In the genomic region with DNA sequence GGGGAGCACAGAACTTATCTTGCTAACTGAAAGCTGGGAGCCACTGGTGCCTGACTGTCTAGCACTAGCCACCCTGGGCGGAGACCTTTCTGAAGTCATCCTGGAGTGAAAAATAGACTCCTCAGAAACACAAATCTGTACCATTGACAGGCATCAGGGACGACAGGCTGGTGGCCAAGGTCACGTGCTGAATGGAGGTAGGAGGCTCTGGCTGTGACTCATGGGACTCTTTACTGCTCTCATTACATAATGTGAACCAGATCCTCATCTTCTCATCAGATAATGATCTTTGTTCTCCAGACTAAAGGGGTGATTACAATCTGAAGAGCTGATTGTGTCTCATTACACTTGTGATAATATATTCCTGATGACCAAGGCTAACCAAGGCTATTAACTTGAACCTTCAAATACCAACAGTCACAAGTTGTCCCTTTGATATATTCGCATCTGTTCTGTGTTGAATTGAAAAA, we compare ENCODE assay signal across 21 cellular contexts.
A peak's percentile ranks its signal among the peaks of the same experiment; 100 is the strongest.
DNase-seq lines count a peak whose midpoint lies in the region; ATAC-seq, FAIRE-seq and TF ChIP-seq lines count a peak whose summit lies in the region.
"Had no signal": no experiment of that assay in that cellular context is flagged by ENCODE, and none has a peak within 500 bp of the region (broad histone marks: within the 10 kb centered on the region; RNA-seq: fewer than 3 reads in every experiment).

No MANE protein-coding gene starts in this region.

- H3K9me3 ChIP-seq in right cardiac atrium (ENCODE audit: control insufficient read depth, low read length), result peaks cover 9% of the 10 kb centered on the region
- 0 out of 2 replicates have a peak, but pooled peaks cover 2% of the 10 kb centered on the region for H3K9me3 ChIP-seq in MG63
- H3K9me3 ChIP-seq in kidney (ENCODE audit: control insufficient read depth in 1 of 2, low read length in 2 of 2), result no peaks in the 10 kb centered on the region
- H3K9me3 ChIP-seq: A549, left lung, right lobe of liver had no signal

- DNase-seq in right cardiac atrium (no peak), left cardiac atrium (no peak), MG63 (peak; percentile 34), foreskin keratinocyte (no peak), SIG-M5 treated with dmso at 0.1 percent for 504 hours (lab: John Stamatoyannopoulos, UW; ENCODE audit: unreplicated experiment) (no peak), kidney (no peak), hepatic stellate cell (ENCODE audit: low spot score) (no peak)
- DNase-seq in activated CD8-positive, alpha-beta memory T cell treated with anti-CD3 and anti-CD28 coated beads, Interleukin-2, amount 10 ng/mL, durations not matched to agents 7 days and 5 days, result no peak
- DNase-seq: activated CD4-positive, alpha-beta T cell treated with anti-CD3 and anti-CD28 coated beads, Interleukin-2, amount 10 ng/mL, durations not matched to agents 7 days and 5 days; amniotic stem cell; COR-L47; heart left ventricle; left lung; MV-4-11; NCI-H2171; right lobe of liver; stimulated activated CD4-positive, alpha-beta T cell treated with anti-CD3 and anti-CD28 coated beads, Interleukin-4, amount 100 ng/mL, for 4 hours; T-helper 9 cell had no signal

- H3K36me3 Mint-ChIP-seq in activated CD8-positive, alpha-beta memory T cell treated with anti-CD3 and anti-CD28 coated beads, Interleukin-2, amount 10 ng/mL, durations not matched to agents 7 days and 5 days, result no peaks in the 10 kb centered on the region

- H3K9ac ChIP-seq in kidney (ENCODE audit: low read length in 2 of 2), result no peak overlapping the region

- H3K36me3 ChIP-seq in MG63, result peaks cover 1% of the 10 kb centered on the region; the same call in 1 of the 2 replicates
- no peaks in the 10 kb centered on the region for H3K36me3 ChIP-seq in kidney (ENCODE audit: control insufficient read depth in 1 of 2, insufficient read depth in 2 of 2, low read length in 2 of 2)
- H3K36me3 ChIP-seq: heart left ventricle, left lung, right lobe of liver had no signal

- no peak for FAIRE-seq in kidney (lab: Jason Lieb, UNC)
- FAIRE-seq: A549, urothelium cell line had no signal

- H3K27me3 Mint-ChIP-seq in activated CD8-positive, alpha-beta memory T cell treated with anti-CD3 and anti-CD28 coated beads, Interleukin-2, amount 10 ng/mL, durations not matched to agents 7 days and 5 days, result no peaks in the 10 kb centered on the region
- H3K27me3 Mint-ChIP-seq: activated CD4-positive, alpha-beta T cell treated with anti-CD3 and anti-CD28 coated beads, Interleukin-2, amount 10 ng/mL, durations not matched to agents 7 days and 5 days had no signal

- WGBS in right cardiac atrium, result 66% methylated on average over 4 of the region's 4 CpGs

- intact Hi-C loops in right cardiac atrium (cut with DNase I), result loop anchor here in 1 of 4 donors (5.0 kb wide), 1 partner anchor 43 kb away; no protein-coding TSS in a partner anchor
- intact Hi-C loops in left cardiac atrium (cut with DNase I), result no loop called here
- intact Hi-C loops in kidney (cut with DNase I), result no loop called here

- H3K4me3 Mint-ChIP-seq in activated CD8-positive, alpha-beta memory T cell treated with anti-CD3 and anti-CD28 coated beads, Interleukin-2, amount 10 ng/mL, durations not matched to agents 7 days and 5 days, result no peak overlapping the region
- H3K4me3 Mint-ChIP-seq: activated CD4-positive, alpha-beta T cell treated with anti-CD3 and anti-CD28 coated beads, Interleukin-2, amount 10 ng/mL, durations not matched to agents 7 days and 5 days had no signal

- H3K27me3 ChIP-seq in right cardiac atrium (ENCODE audit: control insufficient read depth, insufficient read depth) (no peaks in the 10 kb centered on the region), MG63 (no peaks in the 10 kb centered on the region), foreskin keratinocyte (no peaks in the 10 kb centered on the region)
- H3K27me3 ChIP-seq: heart left ventricle, left lung, right lobe of liver had no signal

- no peaks in the 10 kb centered on the region for H3K4me1 Mint-ChIP-seq in activated CD8-positive, alpha-beta memory T cell treated with anti-CD3 and anti-CD28 coated beads, Interleukin-2, amount 10 ng/mL, durations not matched to agents 7 days and 5 days
- H3K4me1 Mint-ChIP-seq: activated CD4-positive, alpha-beta T cell treated with anti-CD3 and anti-CD28 coated beads, Interleukin-2, amount 10 ng/mL, durations not matched to agents 7 days and 5 days had no signal

- H3K27ac ChIP-seq in right cardiac atrium (ENCODE audit: low read length) (peak overlapping the region; percentile 62), foreskin keratinocyte (no peak overlapping the region), kidney (ENCODE audit: low read depth in 2 of 2, low read length in 2 of 2) (no peak overlapping the region)
- H3K27ac ChIP-seq: A549, epithelial cell of prostate, heart left ventricle, left lung, right lobe of liver had no signal

- CTCF ChIA-PET in activated CD8-positive, alpha-beta memory T cell treated with anti-CD3 and anti-CD28 coated beads, Interleukin-2, amount 10 ng/mL, durations not matched to agents 7 days and 5 days (lab: Charles Lee), result no interaction called here

- H3K4me3 ChIP-seq in right cardiac atrium (ENCODE audit: low read length) (no peak overlapping the region), MG63 (no peak overlapping the region), kidney (ENCODE audit: low read length in 2 of 2) (no peak overlapping the region)
- H3K4me3 ChIP-seq: A549, heart left ventricle, left lung, right lobe of liver had no signal

- no peak overlapping the region for H3K27ac Mint-ChIP-seq in activated CD8-positive, alpha-beta memory T cell treated with anti-CD3 and anti-CD28 coated beads, Interleukin-2, amount 10 ng/mL, durations not matched to agents 7 days and 5 days
- H3K27ac Mint-ChIP-seq: activated CD4-positive, alpha-beta T cell treated with anti-CD3 and anti-CD28 coated beads, Interleukin-2, amount 10 ng/mL, durations not matched to agents 7 days and 5 days had no signal

- H3K9me3 Mint-ChIP-seq in activated CD8-positive, alpha-beta memory T cell treated with anti-CD3 and anti-CD28 coated beads, Interleukin-2, amount 10 ng/mL, durations not matched to agents 7 days and 5 days (ENCODE audit: low read depth), result peaks cover 7% of the 10 kb centered on the region
- H3K9me3 Mint-ChIP-seq: activated CD4-positive, alpha-beta T cell treated with anti-CD3 and anti-CD28 coated beads, Interleukin-2, amount 10 ng/mL, durations not matched to agents 7 days and 5 days had no signal

- ATAC-seq in right cardiac atrium (no peak), left cardiac atrium (no peak), foreskin keratinocyte (peak; percentile 63)
- ATAC-seq in activated CD8-positive, alpha-beta memory T cell treated with anti-CD3 and anti-CD28 coated beads, Interleukin-2, amount 10 ng/mL, durations not matched to agents 7 days and 5 days, result no peak
- ATAC-seq: A549, left lung, right lobe of liver had no signal

- TF ChIP-seq CTCF in foreskin keratinocyte (conservative IDR thresholded peaks at IDR 0.05) (no peak), kidney (IDR thresholded peaks at IDR 0.05; ENCODE audit: borderline replicate concordance, extremely low read depth, insufficient read depth) (no peak)

- H3K4me1 ChIP-seq in right cardiac atrium (ENCODE audit: control insufficient read depth, insufficient read depth, low read length) (peaks cover 5% of the 10 kb centered on the region), foreskin keratinocyte (no peaks in the 10 kb centered on the region), kidney (ENCODE audit: control insufficient read depth in 1 of 2, insufficient read depth in 1 of 2, low read depth in 1 of 2, low read length in 2 of 2) (no peaks in the 10 kb centered on the region)
- H3K4me1 ChIP-seq: A549, left lung, right lobe of liver had no signal
